ENCODE assay signal across 1 cellular context in the genomic region with DNA sequence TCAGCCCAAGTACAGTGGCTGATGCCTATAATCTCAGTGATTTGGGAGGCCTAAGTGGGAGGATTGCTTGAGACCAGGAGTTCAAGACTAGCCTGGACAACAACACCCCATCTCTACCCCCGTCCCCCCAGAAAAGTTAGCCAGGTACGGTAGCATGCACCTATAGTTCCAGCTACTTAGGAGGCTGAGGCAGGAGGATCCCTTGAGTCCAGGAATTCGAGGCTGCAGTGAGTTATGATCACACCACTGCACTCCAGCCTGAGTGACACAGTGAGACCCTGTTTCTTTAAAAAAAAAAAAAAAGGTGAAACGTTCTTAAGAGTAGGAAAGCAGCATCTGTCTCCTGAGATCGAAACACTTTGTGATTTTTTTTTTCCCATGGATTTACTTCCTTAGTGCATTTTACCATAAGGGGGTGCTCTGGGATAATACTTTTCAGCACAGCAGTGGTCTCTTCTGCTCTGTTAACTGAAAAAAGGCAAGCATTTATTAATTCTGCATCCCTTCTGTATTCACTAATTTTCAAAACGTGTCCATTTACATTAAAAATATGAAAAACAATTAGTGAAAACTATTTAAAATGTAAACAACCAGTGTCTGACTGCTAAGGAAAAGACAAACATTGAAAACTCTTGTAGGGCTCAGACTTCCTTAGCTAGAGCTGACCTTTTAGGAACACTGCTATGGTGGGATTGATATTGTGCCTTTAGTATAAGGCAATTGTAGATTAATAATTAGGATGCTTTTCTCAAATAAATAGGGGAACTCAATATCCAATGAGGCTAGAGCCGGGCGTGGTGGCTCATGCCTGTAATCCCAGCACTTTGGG.
TF ChIP-seq lines count a peak whose summit lies in the region.

No MANE protein-coding gene starts in this region.

TF ChIP-seq in H1, 55 proteins besides CTCF, POLR2A, EP300 and RAD21:
- TF ChIP-seq SUZ12 (IDR thresholded peaks at IDR 0.05; ENCODE audit: low read length), result no peak
- no peak for TF ChIP-seq NRF1 (IDR thresholded peaks at IDR 0.05; ENCODE audit: low read depth, low read length)
- no peak for TF ChIP-seq BACH1 (IDR thresholded peaks at IDR 0.05; ENCODE audit: low read length)
- no peak for TF ChIP-seq SRF (IDR thresholded peaks at IDR 0.05; ENCODE audit: low read depth, low read length)
- TF ChIP-seq TCF12 (IDR thresholded peaks at IDR 0.05; ENCODE audit: low read depth, low read length), result no peak
- no peak for TF ChIP-seq EZH2 (IDR thresholded peaks at IDR 0.05; ENCODE audit: low read depth, low read length, severe bottlenecking)
- TF ChIP-seq JUND (IDR thresholded peaks at IDR 0.05; ENCODE audit: low read length), result no peak
- no peak for TF ChIP-seq CEBPB (IDR thresholded peaks at IDR 0.05; ENCODE audit: low read depth, low read length)
- TF ChIP-seq HDAC6 (IDR thresholded peaks at IDR 0.05; ENCODE audit: low read depth, low read length), result no peak
- TF ChIP-seq RXRA (IDR thresholded peaks at IDR 0.05; ENCODE audit: insufficient read depth, low read depth, low read length), result no peak
- TF ChIP-seq PHF8 (conservative IDR thresholded peaks at IDR 0.05; ENCODE audit: low read depth, low read length), result no peak
- no peak for TF ChIP-seq CHD1 (IDR thresholded peaks at IDR 0.05; ENCODE audit: low read depth, low read length)
- no peak for TF ChIP-seq RFX5 (IDR thresholded peaks at IDR 0.05; ENCODE audit: borderline replicate concordance, low read depth, low read length)
- TF ChIP-seq ZNF274 (IDR thresholded peaks at IDR 0.05; ENCODE audit: borderline replicate concordance, extremely low read depth, low read length), result no peak
- no peak for TF ChIP-seq CREB1 (IDR thresholded peaks at IDR 0.05)
- no peak for TF ChIP-seq SP2 (IDR thresholded peaks at IDR 0.05; ENCODE audit: low read length)
